ENCODE assay signal across 15 cellular contexts in genomic region chr6:154796484-154796883, GRCh38.
"Had no signal": no experiment of that assay in that cellular context is flagged by ENCODE, and none has a peak within 500 bp of the region (broad histone marks: within the 10 kb centered on the region; RNA-seq: fewer than 3 reads in every experiment).

No MANE protein-coding gene starts in this region.

- H3K9ac ChIP-seq: SK-N-SH had no signal

- H3K4me3 ChIP-seq: ascending aorta, breast epithelium, gastrocnemius medialis, heart left ventricle, lower lobe of right lung, ovary, thyroid gland had no signal

- H3K9me3 Mint-ChIP-seq: activated CD4-positive, alpha-beta T cell treated with anti-CD3 and anti-CD28 coated beads, Interleukin-2, amount 10 ng/mL, durations not matched to agents 24 days and 14 days; mesothelial cell of epicardium had no signal

- H3K27me3 Mint-ChIP-seq: activated CD4-positive, alpha-beta T cell treated with anti-CD3 and anti-CD28 coated beads, Interleukin-2, amount 10 ng/mL, durations not matched to agents 24 days and 14 days had no signal

- DNase-seq: activated CD4-positive, alpha-beta T cell treated with anti-CD3 and anti-CD28 coated beads, Interleukin-2, amount 10 ng/mL, durations not matched to agents 24 days and 14 days; activated CD4-positive, CD25-positive, alpha-beta regulatory T cell; activated CD8-positive, alpha-beta memory T cell treated with anti-CD3 and anti-CD28 coated beads for 24 hours; dermis blood vessel endothelial cell; gastrocnemius medialis; heart left ventricle; left cardiac atrium; lower lobe of right lung; ovary; SK-N-SH; thyroid gland had no signal

- ATAC-seq: gastrocnemius medialis, heart left ventricle, left cardiac atrium, lower lobe of right lung, sciatic nerve had no signal

- H3K4me2 ChIP-seq: SK-N-SH had no signal

- H3K27ac ChIP-seq: ascending aorta, breast epithelium, gastrocnemius medialis, heart left ventricle, lower lobe of right lung, ovary, thyroid gland had no signal

- H3K27ac Mint-ChIP-seq: activated CD4-positive, alpha-beta T cell treated with anti-CD3 and anti-CD28 coated beads, Interleukin-2, amount 10 ng/mL, durations not matched to agents 24 days and 14 days; mesothelial cell of epicardium had no signal

- H3K27me3 ChIP-seq: ascending aorta, breast epithelium, gastrocnemius medialis, heart left ventricle, ovary, thyroid gland had no signal

- H3K9me3 ChIP-seq: ascending aorta, breast epithelium, gastrocnemius medialis, heart left ventricle, lower lobe of right lung, ovary, SK-N-SH, thyroid gland had no signal

- H3K4me3 Mint-ChIP-seq: activated CD4-positive, alpha-beta T cell treated with anti-CD3 and anti-CD28 coated beads, Interleukin-2, amount 10 ng/mL, durations not matched to agents 24 days and 14 days; mesothelial cell of epicardium had no signal

- H3K4me1 ChIP-seq: ascending aorta, breast epithelium, lower lobe of right lung had no signal

- H3K36me3 ChIP-seq: breast epithelium, ovary had no signal
